In the genomic region with DNA sequence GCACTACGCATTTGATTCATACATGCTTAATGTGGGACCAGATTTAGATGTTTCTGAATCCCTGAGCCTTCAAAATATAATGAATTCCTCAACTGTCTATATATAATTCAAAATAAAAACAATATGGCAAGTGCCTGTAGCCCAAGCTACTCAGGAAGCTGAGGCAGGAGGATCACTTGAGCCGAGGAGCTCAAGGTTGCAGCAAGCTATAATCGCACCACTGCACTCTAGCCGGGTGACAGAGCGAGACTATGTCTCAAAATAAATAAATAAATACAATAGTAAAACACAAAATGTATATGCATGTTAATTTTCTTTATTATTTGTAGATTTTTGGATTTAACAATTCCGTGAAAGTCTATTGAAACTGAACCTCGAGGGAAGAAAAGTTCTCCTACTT, we compare ENCODE assay signal across 30 cellular contexts. TPM values are rescaled to one million over a fixed set of nuclear protein-coding genes. Genes with fewer than 3 reads are reported as not detected.
"Had no signal": no experiment of that assay in that cellular context is flagged by ENCODE, and none has a peak within 500 bp of the region (broad histone marks: within the 10 kb centered on the region; RNA-seq: fewer than 3 reads in every experiment).

No MANE protein-coding gene starts in this region.

- H3K4me3 ChIP-seq: pancreas, prostate gland, right lobe of liver, sigmoid colon, stomach, thoracic aorta, thyroid gland, tibial nerve, upper lobe of left lung, vagina had no signal

- H3K27me3 ChIP-seq: pancreas, right lobe of liver, sigmoid colon, stomach, thyroid gland, tibial nerve, upper lobe of left lung, vagina had no signal

- H3K27ac Mint-ChIP-seq: naive thymus-derived CD8-positive, alpha-beta T cell; natural killer cell treated with Interleukin-12 subunit alpha and Interleukin-12 subunit beta and Interleukin-15 and Interleukin-18, amount 100 ng/mL, for 72 hours; nephron progenitor cell; stimulated activated effector memory CD8-positive, alpha-beta T cell treated with anti-CD3 and anti-CD28 coated beads, Interleukin-12 subunit alpha, Interleukin-12 subunit beta, amount 100 ng/mL, for 72 hours; stimulated activated naive B cell treated with anti-CD40 and anti-IgM and Interleukin-4, amounts not matched to agents 10 μg/mL and 1 μg/mL and 100 μg/mL, for 72 hours; stimulated activated naive CD8-positive, alpha-beta T cell treated with anti-CD3 and anti-CD28 coated beads, Interleukin-15, Interleukin-2, amounts not matched to agents 100 ng/mL and 50 ng/mL, for 24 hours had no signal

- H3K36me3 Mint-ChIP-seq: naive thymus-derived CD8-positive, alpha-beta T cell; natural killer cell treated with Interleukin-12 subunit alpha and Interleukin-12 subunit beta and Interleukin-15 and Interleukin-18, amount 100 ng/mL, for 72 hours; stimulated activated effector memory CD8-positive, alpha-beta T cell treated with anti-CD3 and anti-CD28 coated beads, Interleukin-12 subunit alpha, Interleukin-12 subunit beta, amount 100 ng/mL, for 72 hours; stimulated activated naive B cell treated with anti-CD40 and anti-IgM and Interleukin-4, amounts not matched to agents 10 μg/mL and 1 μg/mL and 100 μg/mL, for 72 hours had no signal

- H3K36me3 ChIP-seq: neutrophil, pancreas, prostate gland, right lobe of liver, sigmoid colon, stomach, thoracic aorta, thyroid gland, tibial nerve, upper lobe of left lung, vagina had no signal

- H3K27ac ChIP-seq: neutrophil, pancreas, prostate gland, right lobe of liver, sigmoid colon, stomach, thoracic aorta, thyroid gland, tibial nerve, upper lobe of left lung, vagina had no signal

- H3K9me3 Mint-ChIP-seq: natural killer cell treated with Interleukin-12 subunit alpha and Interleukin-12 subunit beta and Interleukin-15 and Interleukin-18, amount 100 ng/mL, for 72 hours; nephron progenitor cell; stimulated activated naive B cell treated with anti-CD40 and anti-IgM and Interleukin-4, amounts not matched to agents 10 μg/mL and 1 μg/mL and 100 μg/mL, for 72 hours; stimulated activated naive CD8-positive, alpha-beta T cell treated with anti-CD3 and anti-CD28 coated beads, Interleukin-15, Interleukin-2, amounts not matched to agents 100 ng/mL and 50 ng/mL, for 24 hours had no signal

- ATAC-seq: naive thymus-derived CD8-positive, alpha-beta T cell; natural killer cell treated with Interleukin-12 subunit alpha and Interleukin-12 subunit beta and Interleukin-15 and Interleukin-18, amount 100 ng/mL, for 72 hours; pancreas; right cardiac atrium; right lobe of liver; stimulated activated effector memory CD8-positive, alpha-beta T cell treated with anti-CD3 and anti-CD28 coated beads, Interleukin-12 subunit alpha, Interleukin-12 subunit beta, amount 100 ng/mL, for 72 hours; stimulated activated naive B cell treated with anti-CD40 and anti-IgM and Interleukin-4, amounts not matched to agents 10 μg/mL and 1 μg/mL and 100 μg/mL, for 72 hours had no signal

- DNase-seq: naive thymus-derived CD8-positive, alpha-beta T cell; nephron progenitor cell; nucleus accumbens; pancreas; right cardiac atrium; right lobe of liver; sigmoid colon; small intestine; stimulated activated CD4-positive, alpha-beta T cell treated with anti-CD3 and anti-CD28 coated beads, Interleukin-15, amount 100 ng/mL, for 24 hours; stimulated activated CD4-positive, alpha-beta T cell treated with anti-CD3 and anti-CD28 coated beads, Interleukin-2, amount 100 ng/mL, for 24 hours; stimulated activated CD4-positive, alpha-beta T cell treated with anti-CD3 and anti-CD28 coated beads, Interleukin-2, amount 100 ng/mL, for 48 hours; stimulated activated CD4-positive, alpha-beta T cell treated with anti-CD3 and anti-CD28 coated beads, Interleukin-4, amount 100 ng/mL, for 24 hours; stimulated activated naive B cell treated with anti-CD40 and anti-IgM and Interleukin-4, amounts not matched to agents 10 μg/mL and 1 μg/mL and 100 μg/mL, for 72 hours; stimulated activated naive CD4-positive, alpha-beta T cell treated with Interleukin-2 at 50 U/mL for 16 hours; stomach; thyroid gland; trophoblast cell; upper lobe of left lung had no signal

- H3K4me1 ChIP-seq: pancreas, prostate gland, right lobe of liver, sigmoid colon, stomach, tibial nerve, upper lobe of left lung, vagina had no signal

- H3K9me3 ChIP-seq: neutrophil, pancreas, prostate gland, right lobe of liver, sigmoid colon, stomach, thoracic aorta, thyroid gland, tibial nerve, upper lobe of left lung, vagina had no signal

- H3K4me3 Mint-ChIP-seq: naive thymus-derived CD8-positive, alpha-beta T cell; natural killer cell treated with Interleukin-12 subunit alpha and Interleukin-12 subunit beta and Interleukin-15 and Interleukin-18, amount 100 ng/mL, for 72 hours; nephron progenitor cell; neural crest cell; stimulated activated effector memory CD8-positive, alpha-beta T cell treated with anti-CD3 and anti-CD28 coated beads, Interleukin-12 subunit alpha, Interleukin-12 subunit beta, amount 100 ng/mL, for 72 hours; stimulated activated naive B cell treated with anti-CD40 and anti-IgM and Interleukin-4, amounts not matched to agents 10 μg/mL and 1 μg/mL and 100 μg/mL, for 72 hours; stimulated activated naive CD8-positive, alpha-beta T cell treated with anti-CD3 and anti-CD28 coated beads, Interleukin-15, Interleukin-2, amounts not matched to agents 100 ng/mL and 50 ng/mL, for 24 hours had no signal

- H3K4me1 Mint-ChIP-seq: naive thymus-derived CD8-positive, alpha-beta T cell; stimulated activated effector memory CD8-positive, alpha-beta T cell treated with anti-CD3 and anti-CD28 coated beads, Interleukin-12 subunit alpha, Interleukin-12 subunit beta, amount 100 ng/mL, for 72 hours; stimulated activated naive B cell treated with anti-CD40 and anti-IgM and Interleukin-4, amounts not matched to agents 10 μg/mL and 1 μg/mL and 100 μg/mL, for 72 hours had no signal

RNA-seq across cellular contexts. Expression of gene IRX6, which starts 50.6 kb away (rescaled TPM):
- total RNA-seq: naive thymus-derived CD8-positive, alpha-beta T cell; natural killer cell treated with Interleukin-12 subunit alpha and Interleukin-12 subunit beta and Interleukin-15 and Interleukin-18, amount 100 ng/mL, for 72 hours; right lobe of liver; skeletal muscle tissue; stomach; temporal lobe; thoracic aorta; ureter had no signal
- polyA plus RNA-seq: naive thymus-derived CD8-positive, alpha-beta T cell had no signal
